8 cellular contexts compared by ENCODE assay signal in the genomic region with DNA sequence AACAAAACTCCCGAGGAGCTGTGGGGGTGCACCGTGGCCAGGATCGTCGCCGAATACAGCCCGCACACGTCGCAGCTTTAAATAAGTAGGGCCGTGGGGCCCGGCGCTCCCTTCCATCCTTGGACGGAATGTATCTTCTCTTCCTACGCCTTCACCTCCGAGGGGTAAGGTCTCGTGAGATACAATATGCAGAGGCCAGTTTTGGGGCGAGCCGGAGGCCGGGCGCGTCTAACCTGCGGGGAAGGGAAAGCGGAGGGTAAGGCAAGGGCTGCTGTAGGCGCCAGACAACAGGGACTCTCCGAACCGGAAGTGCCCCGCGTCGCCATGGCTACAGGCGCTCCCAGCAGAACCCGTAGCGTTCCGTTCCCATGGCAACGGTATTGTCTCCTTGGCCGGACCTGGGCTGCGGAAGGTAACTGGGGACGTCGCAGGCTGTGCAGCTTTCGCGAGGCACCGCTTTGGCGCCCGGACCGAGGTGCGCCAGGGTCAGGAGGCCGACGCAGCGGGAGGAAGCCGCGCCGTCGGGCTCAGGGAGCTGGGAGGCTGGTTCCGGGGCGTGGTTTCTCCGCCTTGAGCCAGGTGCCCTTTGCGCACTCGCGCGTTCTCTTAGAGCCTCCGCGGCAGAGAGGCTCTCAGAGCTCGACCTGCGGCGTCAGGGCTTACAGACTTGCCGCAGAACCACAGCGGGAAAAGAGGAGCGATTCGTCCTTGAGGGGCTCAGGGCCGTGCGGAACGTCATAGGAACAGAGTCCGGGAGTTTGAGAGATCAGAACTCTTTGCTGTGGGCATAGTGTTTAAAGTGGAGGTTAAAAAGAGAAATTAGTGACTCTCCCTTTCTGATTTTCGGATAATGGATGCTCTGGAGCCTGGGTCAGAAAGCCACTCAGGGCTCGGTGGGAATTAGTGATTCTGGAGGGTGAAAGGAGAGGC. TPM values are rescaled to one million over a fixed set of nuclear protein-coding genes. Genes with fewer than 3 reads are reported as not detected.
DNase-seq lines count a peak whose midpoint lies in the region; ATAC-seq and TF ChIP-seq lines count a peak whose summit lies in the region.

A gene with protein sequence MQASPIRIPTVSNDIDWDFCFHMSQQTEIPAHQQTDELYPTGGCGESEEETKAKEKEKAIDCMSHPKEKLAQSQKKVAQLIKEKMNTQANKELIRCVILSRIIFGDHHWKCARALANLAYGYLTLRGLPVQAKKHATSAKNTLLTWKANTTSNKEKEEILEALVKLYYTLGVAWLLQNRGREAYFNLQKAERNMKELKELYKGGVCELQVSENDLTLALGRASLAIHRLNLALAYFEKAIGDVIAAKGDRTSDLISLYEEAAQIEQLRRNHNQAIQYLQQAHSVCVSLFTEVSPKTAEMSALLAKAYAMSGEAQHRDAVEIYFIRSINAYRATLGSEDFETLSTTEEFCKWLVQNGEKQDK (plus strand): TSS at position 380 of the 930 bp plus-strand sequence. CDS start 1,508 bp downstream, outside the sequence.

- H3K27ac ChIP-seq in AG04450 (ENCODE audit: low read depth, low read length), result no peak within 1 kb of the TSS
- H3K27ac ChIP-seq in duodenal mucosa (ENCODE audit: low read depth, low read length), result peak within 1 kb of the TSS; percentile 49

- TF ChIP-seq POLR2A in lower leg skin (IDR thresholded peaks at IDR 0.05), result no peak

- no peaks in the 10 kb centered on the region for H3K27me3 ChIP-seq in AG04450 (ENCODE audit: control insufficient read depth, insufficient read depth, low read length)
- no peaks in the 10 kb centered on the region for H3K27me3 ChIP-seq in duodenal mucosa (ENCODE audit: control insufficient read depth in 1 of 2, insufficient read depth in 2 of 2, low read length in 2 of 2)

- DNase-seq in AG04450 (ENCODE audit: low read depth, low spot score), result peak; percentile 37
- peak; percentile 85 for DNase-seq in NCI-H226
- DNase-seq in activated CD4-positive, alpha-beta T cell treated with anti-CD3 and anti-CD28 coated beads, Interleukin-2, amount 50 U/mL, for 48 hours, result peak; percentile 88 to 91
- DNase-seq in lower leg skin (ENCODE audit: low spot score in 2 of 2), result peak; percentile 84 to 96
- DNase-seq in stimulated activated CD4-positive, alpha-beta T cell treated with anti-CD3 and anti-CD28 coated beads, Interleukin-4, amount 100 ng/mL, for 24 hours, result peak; percentile 92

- H3K4me1 ChIP-seq in duodenal mucosa (ENCODE audit: control insufficient read depth in 1 of 2, insufficient read depth in 2 of 2, low read length in 2 of 2), result peaks cover 0 to 4% of the 10 kb centered on the region in 2 donors

- H3K9ac ChIP-seq in duodenal mucosa (ENCODE audit: low read depth in 1 of 2, low read length in 2 of 2), result peak within 1 kb of the TSS; percentile 66 to 72

- H3K4me3 ChIP-seq in AG04450 (ENCODE audit: low read depth, low read length), result peak within 1 kb of the TSS; percentile 82
- peak within 1 kb of the TSS; percentile 76 to 84 for H3K4me3 ChIP-seq in duodenal mucosa (ENCODE audit: low read depth in 1 of 2, low read length in 2 of 2)
- peak within 1 kb of the TSS; percentile 45 for H3K4me3 ChIP-seq in lower leg skin (ENCODE audit: low read depth, poor library complexity, severe bottlenecking)

- no peak for TF ChIP-seq CTCF in AG04450 (IDR thresholded peaks at IDR 0.05; ENCODE audit: low read depth, low read length)
- no peak for TF ChIP-seq CTCF in lower leg skin (IDR thresholded peaks at IDR 0.05)

- WGBS in lower leg skin, 2 donors, result 3% methylated on average over 37 to 57 of the region's 73 CpGs

- intact Hi-C loops in lower leg skin (cut with DNase I; ENCODE audit: low total_unique reads), result no loop called here

- POLR2A ChIA-PET in AG04450 (lab: Yijun Ruan, JAX), result interaction anchor here (0.5 to 0.7 kb wide), 3 partner anchors 65 to 235 kb away, joined by 3 to 4 read pairs (median 4); no protein-coding TSS in a partner anchor

- no peaks in the 10 kb centered on the region; the same call in 1 of the 2 replicates for H3K9me3 ChIP-seq in AG04450 (ENCODE audit: control insufficient read depth, insufficient read depth, low read length)
- no peaks in the 10 kb centered on the region for H3K9me3 ChIP-seq in duodenal mucosa (ENCODE audit: control insufficient read depth in 1 of 2, low read length in 2 of 2)

- H3K36me3 ChIP-seq in duodenal mucosa (ENCODE audit: control insufficient read depth in 1 of 2, insufficient read depth in 2 of 2, low read length in 2 of 2), result no peaks in the 10 kb centered on the region

- CTCF ChIA-PET in AG04450 (lab: Charles Lee), result interaction anchor here (0.9 to 2.0 kb wide), 4 partner anchors 11 to 353 kb away, joined by 3 to 6 read pairs (median 4); no protein-coding TSS in a partner anchor

- ATAC-seq in GM19023 (IDR thresholded peaks at IDR 0.05; ENCODE audit: unreplicated experiment), result peak; percentile 98
- peak; percentile 97 for ATAC-seq in HG03175 (IDR thresholded peaks at IDR 0.05; ENCODE audit: unreplicated experiment)

RNA-seq across cellular contexts. Expression of the gene that starts here (rescaled TPM):
- polyA plus RNA-seq in AG04450 (2011; rRNA removed), result 0.16 and 0.21 TPM in 2 replicates
- polyA minus RNA-seq in AG04450 (2011; rRNA and poly(A)+ RNA removed), result not detected in 2 replicates
- total RNA-seq in lower leg skin, result 1 to 10 TPM in 2 of 4 donors, under 1 TPM in 2; 0.38 to 3.2 (median 0.94) TPM

Comparison
In these comparisons a context has a peak if more than half of its experiments do, and no peak if none do; other contexts are left out.
1. Peak in DNase-seq and H3K4me3 ChIP-seq in AG04450; RNA of the gene not detected or under 1 TPM.
2. DNase-seq: peak in every context shown above with its lines; median percentile 92 in stimulated activated CD4-positive, alpha-beta T cell treated with anti-CD3 and anti-CD28 coated beads, Interleukin-4, amount 100 ng/mL, for 24 hours; 90 in lower leg skin; 90 in activated CD4-positive, alpha-beta T cell treated with anti-CD3 and anti-CD28 coated beads, Interleukin-2, amount 50 U/mL, for 48 hours; 85 in NCI-H226; 37 in AG04450.